In the genomic region with DNA sequence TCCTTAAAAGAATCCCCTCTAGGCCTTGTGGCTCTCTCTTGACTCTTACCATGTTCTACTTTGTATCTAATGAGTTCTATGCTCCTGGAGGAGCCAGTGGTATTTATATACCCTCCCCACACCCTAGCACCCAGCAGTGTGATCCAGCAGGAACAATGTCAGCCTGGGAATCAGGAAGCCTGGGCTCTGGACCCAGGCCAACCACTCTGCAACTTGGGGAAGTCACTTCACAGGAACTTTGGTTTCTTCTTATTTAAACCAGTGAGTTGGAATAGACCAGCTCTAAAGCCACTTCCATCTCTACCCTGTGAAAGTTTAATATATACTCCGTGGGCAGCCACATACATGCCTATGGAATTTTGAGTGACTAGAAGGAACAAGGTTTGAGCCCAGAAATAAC, we compare ENCODE assay signal across 24 cellular contexts.
"Had no signal": no experiment of that assay in that cellular context is flagged by ENCODE, and none has a peak within 500 bp of the region (broad histone marks: within the 10 kb centered on the region; RNA-seq: fewer than 3 reads in every experiment).

No MANE protein-coding gene starts in this region.

- H3K27ac Mint-ChIP-seq: activated naive CD8-positive, alpha-beta T cell; activated T-helper 2 cell treated with anti-CD3 and anti-CD28 coated beads, Interferon-gamma antibody, Interleukin-2, Interleukin-4, amounts not matched to agents 10 μg/mL and 5 μg/mL and 100 μg/mL, durations not matched to agents 14 hours and 24 hours and 36 hours; effector memory CD8-positive, alpha-beta T cell; natural killer cell treated with Interleukin-12 subunit alpha and Interleukin-12 subunit beta and Interleukin-15 and Interleukin-18, amount 100 ng/mL, for 72 hours; stimulated activated naive CD8-positive, alpha-beta T cell treated with anti-CD3 and anti-CD28 coated beads, Interleukin-15, Interleukin-2, amounts not matched to agents 100 ng/mL and 50 ng/mL, for 24 hours; WTC11 had no signal

- DNase-seq: activated CD8-positive, alpha-beta memory T cell treated with anti-CD3 and anti-CD28 coated beads for 24 hours; activated CD8-positive, alpha-beta memory T cell treated with anti-CD3 and anti-CD28 coated beads, Interleukin-2, amount 50 U/mL, for 48 hours; activated naive CD4-positive, alpha-beta T cell; activated T-cell treated with anti-CD3 and anti-CD28 coated beads, Interleukin-2, amount 50 U/mL, for 4 hours; adrenal gland; dorsolateral prefrontal cortex; effector memory CD8-positive, alpha-beta T cell; esophagus squamous epithelium; gastrocnemius medialis; head of caudate nucleus; stimulated activated CD4-positive, alpha-beta T cell treated with anti-CD3 and anti-CD28 coated beads, Interleukin-12 subunit alpha, Interleukin-12 subunit beta, amount 100 ng/mL, for 4 hours; substantia nigra; T-helper 9 cell had no signal

- H3K9me3 ChIP-seq: adrenal gland, ascending aorta, esophagus squamous epithelium, gastrocnemius medialis, prostate gland, tibial nerve, vagina had no signal

- H3K4me1 Mint-ChIP-seq: central memory CD8-positive, alpha-beta T cell; WTC11 had no signal

- H3K27ac ChIP-seq: adrenal gland, ascending aorta, dorsolateral prefrontal cortex, esophagus squamous epithelium, prostate gland, tibial nerve, vagina had no signal

- H3K36me3 Mint-ChIP-seq: activated naive CD8-positive, alpha-beta T cell; natural killer cell treated with Interleukin-12 subunit alpha and Interleukin-12 subunit beta and Interleukin-15 and Interleukin-18, amount 100 ng/mL, for 72 hours; WTC11 had no signal

- H3K4me3 Mint-ChIP-seq: activated naive CD8-positive, alpha-beta T cell; activated T-cell treated with anti-CD3 and anti-CD28 coated beads, Interleukin-2, amount 50 U/mL, for 4 hours; central memory CD8-positive, alpha-beta T cell; effector memory CD8-positive, alpha-beta T cell; natural killer cell treated with Interleukin-12 subunit alpha and Interleukin-12 subunit beta and Interleukin-15 and Interleukin-18, amount 100 ng/mL, for 72 hours; stimulated activated naive CD8-positive, alpha-beta T cell treated with anti-CD3 and anti-CD28 coated beads, Interleukin-15, Interleukin-2, amounts not matched to agents 100 ng/mL and 50 ng/mL, for 24 hours; WTC11 had no signal

- H3K27me3 Mint-ChIP-seq: activated naive CD8-positive, alpha-beta T cell; stimulated activated naive CD8-positive, alpha-beta T cell treated with anti-CD3 and anti-CD28 coated beads, Interleukin-15, Interleukin-2, amounts not matched to agents 100 ng/mL and 50 ng/mL, for 24 hours had no signal

- H3K4me1 ChIP-seq: adrenal gland, ascending aorta, esophagus squamous epithelium, prostate gland, vagina had no signal

- H3K4me3 ChIP-seq: adrenal gland, ascending aorta, dorsolateral prefrontal cortex, esophagus squamous epithelium, gastrocnemius medialis, prostate gland, tibial nerve, vagina had no signal

- H3K9me3 Mint-ChIP-seq: activated T-cell treated with anti-CD3 and anti-CD28 coated beads, Interleukin-2, amount 50 U/mL, for 4 hours; activated T-helper 2 cell treated with anti-CD3 and anti-CD28 coated beads, Interferon-gamma antibody, Interleukin-2, Interleukin-4, amounts not matched to agents 10 μg/mL and 5 μg/mL and 100 μg/mL, durations not matched to agents 14 hours and 24 hours and 36 hours; central memory CD8-positive, alpha-beta T cell; effector memory CD8-positive, alpha-beta T cell; natural killer cell treated with Interleukin-12 subunit alpha and Interleukin-12 subunit beta and Interleukin-15 and Interleukin-18, amount 100 ng/mL, for 72 hours; stimulated activated naive CD8-positive, alpha-beta T cell treated with anti-CD3 and anti-CD28 coated beads, Interleukin-15, Interleukin-2, amounts not matched to agents 100 ng/mL and 50 ng/mL, for 24 hours had no signal

- H3K36me3 ChIP-seq: adrenal gland, ascending aorta, esophagus squamous epithelium, gastrocnemius medialis, prostate gland, tibial nerve, vagina had no signal

- ATAC-seq: activated T-cell treated with anti-CD3 and anti-CD28 coated beads, Interleukin-2, amount 50 U/mL, for 4 hours; effector memory CD8-positive, alpha-beta T cell; left lobe of liver; natural killer cell treated with Interleukin-12 subunit alpha and Interleukin-12 subunit beta and Interleukin-15 and Interleukin-18, amount 100 ng/mL, for 72 hours; WTC11 had no signal

- H3K27me3 ChIP-seq: adrenal gland, ascending aorta, dorsolateral prefrontal cortex, esophagus squamous epithelium, gastrocnemius medialis, tibial nerve, vagina had no signal
